ENCODE assay signal across 23 cellular contexts in the genomic region with DNA sequence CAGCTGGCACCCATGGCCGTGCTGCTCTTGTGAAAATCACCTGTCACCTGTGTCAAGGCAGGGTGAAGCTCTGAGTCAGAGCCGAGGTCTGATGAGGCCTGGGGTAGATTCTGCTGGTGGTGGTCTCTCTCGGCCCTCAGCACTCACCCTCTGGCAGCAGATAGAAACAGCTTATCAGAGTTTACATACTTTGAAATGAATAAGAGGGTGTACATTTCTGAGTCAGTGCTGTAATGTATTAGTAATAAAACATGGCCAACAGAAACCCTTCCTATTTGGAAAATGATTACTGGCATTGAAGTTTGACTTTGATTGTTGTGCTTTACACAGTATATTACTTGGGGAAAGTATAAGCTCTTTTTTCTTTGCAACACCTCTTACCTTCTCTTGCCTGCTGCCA.
"Had no signal": no experiment of that assay in that cellular context is flagged by ENCODE, and none has a peak within 500 bp of the region (broad histone marks: within the 10 kb centered on the region; RNA-seq: fewer than 3 reads in every experiment).

No MANE protein-coding gene starts in this region.

- H3K4me3 ChIP-seq: neural progenitor cell, ovary, psoas muscle, right lobe of liver, sigmoid colon, stomach, thoracic aorta, thyroid gland, tibial nerve, upper lobe of left lung, vagina had no signal

- H3K4me2 ChIP-seq: neural progenitor cell had no signal

- H3K4me1 ChIP-seq: neural progenitor cell, parathyroid adenoma, psoas muscle, right lobe of liver, sigmoid colon, thyroid gland, tibial nerve, upper lobe of left lung, vagina had no signal

- H3K27ac ChIP-seq: neural progenitor cell, ovary, parathyroid adenoma, psoas muscle, right lobe of liver, sigmoid colon, stomach, thoracic aorta, thyroid gland, tibial nerve, upper lobe of left lung, vagina had no signal

- H3K36me3 ChIP-seq: neural progenitor cell, ovary, right lobe of liver, sigmoid colon, stomach, thoracic aorta, thyroid gland, tibial nerve, upper lobe of left lung, vagina had no signal

- H3K9me3 ChIP-seq: ovary, psoas muscle, right lobe of liver, sigmoid colon, thoracic aorta, thyroid gland, upper lobe of left lung, vagina had no signal

- DNase-seq: occipital lobe; ovary; posterior cingulate gyrus; psoas muscle; right cardiac atrium; right lobe of liver; sigmoid colon; small intestine; stimulated activated CD4-positive, alpha-beta T cell treated with anti-CD3 and anti-CD28 coated beads, Interleukin-15, amount 100 ng/mL, for 24 hours; stimulated activated CD4-positive, alpha-beta T cell treated with anti-CD3 and anti-CD28 coated beads, Interleukin-2, amount 100 ng/mL, for 24 hours; stimulated activated CD4-positive, alpha-beta T cell treated with anti-CD3 and anti-CD28 coated beads, Interleukin-2, amount 100 ng/mL, for 48 hours; stimulated activated CD4-positive, alpha-beta T cell treated with anti-CD3 and anti-CD28 coated beads, Interleukin-4, amount 100 ng/mL, for 24 hours; stimulated activated naive B cell treated with anti-CD40 and anti-IgM and Interleukin-4, amounts not matched to agents 10 μg/mL and 1 μg/mL and 100 μg/mL, for 72 hours; stimulated activated naive CD4-positive, alpha-beta T cell treated with Interleukin-2 at 50 U/mL for 16 hours; stomach; thyroid gland; trophoblast cell; upper lobe of left lung had no signal

- H3K9ac ChIP-seq: neural progenitor cell, parathyroid adenoma had no signal

- H3K27me3 ChIP-seq: neural progenitor cell, ovary, right lobe of liver, stomach, thyroid gland, tibial nerve, upper lobe of left lung, vagina had no signal

- H3K79me2 ChIP-seq: parathyroid adenoma had no signal

- H2AFZ ChIP-seq: neural progenitor cell, parathyroid adenoma had no signal
